Comparison of ENCODE assay signal across 1 cellular context in the genomic region with DNA sequence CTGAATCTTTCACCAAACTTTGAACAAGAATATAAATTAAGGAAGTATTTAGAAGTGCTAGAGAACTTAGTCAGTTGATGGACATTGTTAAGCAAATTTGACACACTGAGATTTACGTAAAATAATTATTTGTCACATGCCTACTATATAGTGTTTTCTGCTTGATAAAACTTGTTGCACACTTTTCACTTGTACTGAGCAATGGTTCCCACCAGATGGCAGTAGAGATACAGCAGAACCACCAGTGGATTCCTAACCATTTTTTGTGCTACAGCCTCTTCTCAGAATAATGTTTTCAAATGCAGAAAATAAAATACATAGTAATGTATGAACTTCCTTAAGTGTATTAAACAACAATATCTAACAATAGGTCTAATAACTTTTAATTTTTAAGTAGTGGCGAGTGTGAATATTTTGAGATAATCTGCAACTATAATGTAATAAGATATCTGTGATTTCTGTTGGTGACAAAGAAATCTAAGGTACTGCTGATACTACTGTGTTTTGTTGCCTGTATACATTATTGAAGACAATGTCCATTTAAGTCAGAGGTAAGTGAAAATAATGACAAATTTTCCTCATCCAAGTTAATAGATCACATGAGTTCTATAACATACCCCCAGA.
TF ChIP-seq lines count a peak whose summit lies in the region.

No MANE protein-coding gene starts in this region.

TF ChIP-seq in GM23338, 12 proteins besides CTCF, POLR2A, EP300 and RAD21 (continued from another document):
- TF ChIP-seq, protein P1, sequence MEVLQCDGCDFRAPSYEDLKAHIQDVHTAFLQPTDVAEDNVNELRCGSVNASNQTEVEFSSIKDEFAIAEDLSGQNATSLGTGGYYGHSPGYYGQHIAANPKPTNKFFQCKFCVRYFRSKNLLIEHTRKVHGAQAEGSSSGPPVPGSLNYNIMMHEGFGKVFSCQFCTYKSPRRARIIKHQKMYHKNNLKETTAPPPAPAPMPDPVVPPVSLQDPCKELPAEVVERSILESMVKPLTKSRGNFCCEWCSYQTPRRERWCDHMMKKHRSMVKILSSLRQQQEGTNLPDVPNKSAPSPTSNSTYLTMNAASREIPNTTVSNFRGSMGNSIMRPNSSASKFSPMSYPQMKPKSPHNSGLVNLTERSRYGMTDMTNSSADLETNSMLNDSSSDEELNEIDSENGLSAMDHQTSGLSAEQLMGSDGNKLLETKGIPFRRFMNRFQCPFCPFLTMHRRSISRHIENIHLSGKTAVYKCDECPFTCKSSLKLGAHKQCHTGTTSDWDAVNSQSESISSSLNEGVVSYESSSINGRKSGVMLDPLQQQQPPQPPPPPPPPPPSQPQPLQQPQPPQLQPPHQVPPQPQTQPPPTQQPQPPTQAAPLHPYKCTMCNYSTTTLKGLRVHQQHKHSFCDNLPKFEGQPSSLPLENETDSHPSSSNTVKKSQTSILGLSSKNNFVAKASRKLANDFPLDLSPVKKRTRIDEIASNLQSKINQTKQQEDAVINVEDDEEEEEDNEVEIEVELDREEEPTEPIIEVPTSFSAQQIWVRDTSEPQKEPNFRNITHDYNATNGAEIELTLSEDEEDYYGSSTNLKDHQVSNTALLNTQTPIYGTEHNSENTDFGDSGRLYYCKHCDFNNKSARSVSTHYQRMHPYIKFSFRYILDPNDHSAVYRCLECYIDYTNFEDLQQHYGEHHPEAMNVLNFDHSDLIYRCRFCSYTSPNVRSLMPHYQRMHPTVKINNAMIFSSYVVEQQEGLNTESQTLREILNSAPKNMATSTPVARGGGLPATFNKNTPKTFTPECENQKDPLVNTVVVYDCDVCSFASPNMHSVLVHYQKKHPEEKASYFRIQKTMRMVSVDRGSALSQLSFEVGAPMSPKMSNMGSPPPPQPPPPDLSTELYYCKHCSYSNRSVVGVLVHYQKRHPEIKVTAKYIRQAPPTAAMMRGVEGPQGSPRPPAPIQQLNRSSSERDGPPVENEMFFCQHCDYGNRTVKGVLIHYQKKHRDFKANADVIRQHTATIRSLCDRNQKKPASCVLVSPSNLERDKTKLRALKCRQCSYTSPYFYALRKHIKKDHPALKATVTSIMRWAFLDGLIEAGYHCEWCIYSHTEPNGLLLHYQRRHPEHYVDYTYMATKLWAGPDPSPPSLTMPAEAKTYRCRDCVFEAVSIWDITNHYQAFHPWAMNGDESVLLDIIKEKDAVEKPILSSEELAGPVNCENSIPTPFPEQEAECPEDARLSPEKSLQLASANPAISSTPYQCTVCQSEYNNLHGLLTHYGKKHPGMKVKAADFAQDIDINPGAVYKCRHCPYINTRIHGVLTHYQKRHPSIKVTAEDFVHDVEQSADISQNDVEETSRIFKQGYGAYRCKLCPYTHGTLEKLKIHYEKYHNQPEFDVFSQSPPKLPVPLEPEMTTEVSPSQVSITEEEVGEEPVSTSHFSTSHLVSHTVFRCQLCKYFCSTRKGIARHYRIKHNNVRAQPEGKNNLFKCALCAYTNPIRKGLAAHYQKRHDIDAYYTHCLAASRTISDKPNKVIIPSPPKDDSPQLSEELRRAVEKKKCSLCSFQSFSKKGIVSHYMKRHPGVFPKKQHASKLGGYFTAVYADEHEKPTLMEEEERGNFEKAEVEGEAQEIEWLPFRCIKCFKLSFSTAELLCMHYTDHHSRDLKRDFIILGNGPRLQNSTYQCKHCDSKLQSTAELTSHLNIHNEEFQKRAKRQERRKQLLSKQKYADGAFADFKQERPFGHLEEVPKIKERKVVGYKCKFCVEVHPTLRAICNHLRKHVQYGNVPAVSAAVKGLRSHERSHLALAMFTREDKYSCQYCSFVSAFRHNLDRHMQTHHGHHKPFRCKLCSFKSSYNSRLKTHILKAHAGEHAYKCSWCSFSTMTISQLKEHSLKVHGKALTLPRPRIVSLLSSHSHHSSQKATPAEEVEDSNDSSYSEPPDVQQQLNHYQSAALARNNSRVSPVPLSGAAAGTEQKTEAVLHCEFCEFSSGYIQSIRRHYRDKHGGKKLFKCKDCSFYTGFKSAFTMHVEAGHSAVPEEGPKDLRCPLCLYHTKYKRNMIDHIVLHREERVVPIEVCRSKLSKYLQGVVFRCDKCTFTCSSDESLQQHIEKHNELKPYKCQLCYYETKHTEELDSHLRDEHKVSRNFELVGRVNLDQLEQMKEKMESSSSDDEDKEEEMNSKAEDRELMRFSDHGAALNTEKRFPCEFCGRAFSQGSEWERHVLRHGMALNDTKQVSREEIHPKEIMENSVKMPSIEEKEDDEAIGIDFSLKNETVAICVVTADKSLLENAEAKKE (CRISPR knock-in tag; IDR thresholded peaks at IDR 0.05): no peak
- TF ChIP-seq STAT1 (IDR thresholded peaks at IDR 0.05; ENCODE audit: unreplicated experiment) (no peak), ZNF114 (CRISPR knock-in tag; IDR thresholded peaks at IDR 0.05) (no peak)
TF ChIP-seq in GM23338: peak in this region for 0.
